In genomic region chr10:104824378-104825006, GRCh38 we compare ENCODE assay signal across 8 cellular contexts.
DNase-seq lines count a peak whose midpoint lies in the region; ATAC-seq, FAIRE-seq and TF ChIP-seq lines count a peak whose summit lies in the region.
"Had no signal": no experiment of that assay in that cellular context is flagged by ENCODE, and none has a peak within 500 bp of the region (broad histone marks: within the 10 kb centered on the region; RNA-seq: fewer than 3 reads in every experiment).

No MANE protein-coding gene starts in this region.

- no peaks in the 10 kb centered on the region for H3K36me3 ChIP-seq in GM12878 (ENCODE audit: control insufficient read depth in 2 of 2, insufficient read depth in 2 of 2, low read length in 1 of 2)
- H3K36me3 ChIP-seq in ovary, result no peaks in the 10 kb centered on the region
- no peaks in the 10 kb centered on the region for H3K36me3 ChIP-seq in uterus

- SMC1A ChIA-PET in GM12878 (lab: Charles Lee; ENCODE audit: uncharacterized antibody, unreplicated experiment), result no interaction called here

- no peak overlapping the region for H3K4me3 ChIP-seq in LNCaP clone FGC (ENCODE audit: low read depth, low read length)
- no peak overlapping the region for H3K4me3 ChIP-seq in GM12878
- no peak overlapping the region for H3K4me3 ChIP-seq in ovary
- no peak overlapping the region for H3K4me3 ChIP-seq in uterus

- in situ Hi-C loops in GM12878 (cut with MboI), result no loop called here

- H3K27ac ChIP-seq in GM12878 (ENCODE audit: control insufficient read depth, insufficient read depth) (no peak overlapping the region), ovary (no peak overlapping the region), uterus (no peak overlapping the region)

- no peak overlapping the region for H2AFZ ChIP-seq in GM12878 (ENCODE audit: control insufficient read depth, low read depth, low read length)

- H3K27me3 ChIP-seq in GM12878 (replicated peaks in 1 of 2; ENCODE audit: control insufficient read depth in 2 of 2, insufficient read depth in 2 of 2, low read length in 1 of 2) (no peaks in the 10 kb centered on the region), ovary (no peaks in the 10 kb centered on the region), uterus (no peaks in the 10 kb centered on the region)

- no peak overlapping the region for H3K4me2 ChIP-seq in GM12878 (ENCODE audit: control insufficient read depth, insufficient read depth)

- no peak for FAIRE-seq in GM12878 (lab: Jason Lieb, UNC)

- peak; percentile 43 for DNase-seq in LNCaP clone FGC (ENCODE audit: low read depth)
- DNase-seq in GM12878 (ENCODE audit: low read depth, low spot score), result no peak
- DNase-seq in ovary, result peak in 3 of 5 donors; percentile 8 to 33 (median 17)
- DNase-seq in uterus, result no peak
- no peak for DNase-seq in amniotic stem cell (lab: John Stamatoyannopoulos, UW)
- DNase-seq: activated B cell treated with CpG ODN at 0.5 μM for 24 hours had no signal

- H3K9ac ChIP-seq in GM12878 (ENCODE audit: control insufficient read depth, insufficient read depth, low read length), result no peak overlapping the region

- H3K9me3 ChIP-seq in GM12878 (replicated peaks; ENCODE audit: control insufficient read depth, insufficient read depth, low read length), result no peaks in the 10 kb centered on the region; the same call in 2 of the 3 replicates
- no peaks in the 10 kb centered on the region for H3K9me3 ChIP-seq in ovary
- H3K9me3 ChIP-seq in uterus, result no peaks in the 10 kb centered on the region

- intact Hi-C loops in GM12878 (cut with micrococcal nuclease; ENCODE audit: unreplicated experiment), result no loop called here
- intact Hi-C loops in ovary (cut with DNase I), result no loop called here
- intact Hi-C loops in uterus (cut with DNase I; ENCODE audit: low total_unique reads), result no loop called here

- RAD21 ChIA-PET in GM12878 (lab: Charles Lee; ENCODE audit: unreplicated experiment), result no interaction called here

- TF ChIP-seq EP300 in GM12878 (IDR thresholded peaks at IDR 0.05; ENCODE audit: borderline replicate concordance in 1 of 2, control insufficient read depth in 1 of 2, low read depth in 2 of 2, low read length in 2 of 2) (no peak), ovary (IDR thresholded peaks at IDR 0.05) (no peak)

- no peaks in the 10 kb centered on the region for H4K20me1 ChIP-seq in GM12878 (ENCODE audit: control insufficient read depth, insufficient read depth)

- 32% methylated on average over 6 of the region's 6 CpGs for WGBS in GM12878 (ENCODE audit: insufficient coverage, insufficient replicate concordance, low lambda C conversion rate, missing lambda C conversion rate)
- 30 to 36% (median 35%) methylated on average over 6 of the region's 6 CpGs for WGBS in ovary, 3 donors

- POLR2A ChIA-PET in GM12878 (lab: Charles Lee), result no interaction called here

- TF ChIP-seq POLR2A in GM12878 (IDR thresholded peaks at IDR 0.05; ENCODE audit: low read depth, low read length) (no peak), ovary (IDR thresholded peaks at IDR 0.05) (no peak), uterus (IDR thresholded peaks at IDR 0.05) (no peak)

- ATAC-seq in GM18511 (IDR thresholded peaks at IDR 0.05; ENCODE audit: unreplicated experiment), result peak; percentile 84
- peak; percentile 69 for ATAC-seq in GM12878
- no peak for ATAC-seq in GM19328 (IDR thresholded peaks at IDR 0.05; ENCODE audit: unreplicated experiment)

- CTCF ChIA-PET in GM12878 (lab: Yijun Ruan, JAX), result no interaction called here

- no peaks in the 10 kb centered on the region for H3K4me1 ChIP-seq in GM12878 (ENCODE audit: control insufficient read depth, insufficient read depth, low read length)
- H3K4me1 ChIP-seq in ovary (ENCODE audit: insufficient read depth), result no peaks in the 10 kb centered on the region
- no peaks in the 10 kb centered on the region for H3K4me1 ChIP-seq in uterus

- TF ChIP-seq CTCF in LNCaP clone FGC (IDR thresholded peaks at IDR 0.05; ENCODE audit: control insufficient read depth, extremely low read depth, insufficient read depth) (no peak), GM12878 (IDR thresholded peaks at IDR 0.05 in 2 of 3, conservative IDR thresholded peaks at IDR 0.05 in 1 of 3; ENCODE audit: control insufficient read depth in 2 of 3, extremely low read depth in 1 of 3, insufficient read depth in 1 of 3, low read depth in 3 of 3, low read length in 3 of 3) (no peak), ovary (IDR thresholded peaks at IDR 0.05) (no peak), uterus (IDR thresholded peaks at IDR 0.05) (no peak)

- H3K79me2 ChIP-seq in GM12878 (ENCODE audit: control insufficient read depth, insufficient read depth, low read length), result no peaks in the 10 kb centered on the region

- BruUV-seq in GM12878 (replicated peaks; lab: Mats Ljungman, UMichigan), result no TSS peak

- TF ChIP-seq RAD21 in GM12878 (IDR thresholded peaks at IDR 0.05; ENCODE audit: insufficient read depth, low read depth, low read length), result no peak

TF ChIP-seq in GM12878, 131 proteins besides CTCF, POLR2A, EP300 and RAD21:
- TF ChIP-seq CREB1 (IDR thresholded peaks at IDR 0.05; ENCODE audit: low read depth) (no peak), SREBF1 (IDR thresholded peaks at IDR 0.05; ENCODE audit: low read length) (peak; percentile 96), JUNB (IDR thresholded peaks at IDR 0.05) (no peak), ZBTB40 (IDR thresholded peaks at IDR 0.05; ENCODE audit: borderline replicate concordance) (peak; percentile 82), SIN3A (IDR thresholded peaks at IDR 0.05; ENCODE audit: low read depth, low read length) (peak; percentile 69; the same call in 1 of the 2 replicates), REST (IDR thresholded peaks at IDR 0.05; ENCODE audit: low read depth, low read length) (peak; percentile 99), RCOR1 (conservative IDR thresholded peaks at IDR 0.05; ENCODE audit: low read depth, low read length) (peak; percentile 98), MXI1 (IDR thresholded peaks at IDR 0.05; ENCODE audit: low read depth, low read length) (0 out of 2 replicates have a peak, but pooled peaks have one; percentile 28)

Comparison
In these comparisons a context has a peak if more than half of its experiments do, and no peak if none do; other contexts are left out.
1. DNase-seq: peak in LNCaP clone FGC (single experiment) and ovary (3 of 5); none in GM12878 (single experiment), uterus (0 of 2) and amniotic stem cell (single experiment).